In genomic region chr12:48237048-48237630, GRCh38 we compare ENCODE assay signal across 1 cellular context.
A peak's percentile ranks its signal among the peaks of the same experiment; 100 is the strongest.
TF ChIP-seq lines count a peak whose summit lies in the region.

No MANE protein-coding gene starts in this region.

TF ChIP-seq in K562, 482 proteins besides CTCF, POLR2A, EP300 and RAD21 (continued from another document and continues in another):
- TF ChIP-seq BRD4 (IDR thresholded peaks at IDR 0.05) (no peak), HEY1 (CRISPR knock-in tag; IDR thresholded peaks at IDR 0.05; ENCODE audit: borderline replicate concordance) (no peak), MAZ (CRISPR knock-in tag; conservative IDR thresholded peaks at IDR 0.05 in 1 of 2, IDR thresholded peaks at IDR 0.05 in 1 of 2) (no peak), ZNF395 (CRISPR knock-in tag; IDR thresholded peaks at IDR 0.05) (no peak), POLR3A (IDR thresholded peaks at IDR 0.05; ENCODE audit: borderline replicate concordance, extremely low read depth, insufficient read depth, insufficient read length) (no peak), EGR1 (conservative IDR thresholded peaks at IDR 0.05) (no peak), ZSCAN32 (CRISPR knock-in tag; IDR thresholded peaks at IDR 0.05) (no peak), RCOR1 (IDR thresholded peaks at IDR 0.05; ENCODE audit: borderline replicate concordance in 1 of 2, low read depth in 2 of 2, low read length in 2 of 2) (0 out of 4 replicates have a peak, but pooled peaks of 1 of the 2 experiments have one; percentile 22), MCM7 (IDR thresholded peaks at IDR 0.05) (no peak), ZBED1 (IDR thresholded peaks at IDR 0.05) (no peak), GABPA (tag; conservative IDR thresholded peaks at IDR 0.05; ENCODE audit: low read depth) (no peak), CUX1 (CRISPR knock-in tag; IDR thresholded peaks at IDR 0.05) (no peak), KDM5B (IDR thresholded peaks at IDR 0.05; ENCODE audit: insufficient replicate concordance, low read depth, low read length) (no peak), MTF1 (CRISPR knock-in tag; IDR thresholded peaks at IDR 0.05; ENCODE audit: borderline replicate concordance) (no peak), ZNF57 (CRISPR knock-in tag; IDR thresholded peaks at IDR 0.05) (no peak), ERF (CRISPR knock-in tag; IDR thresholded peaks at IDR 0.05) (no peak), NONO (IDR thresholded peaks at IDR 0.05; ENCODE audit: low read depth in 2 of 2, low read length in 1 of 2) (no peak), NCOA1 (IDR thresholded peaks at IDR 0.05; ENCODE audit: low read depth) (no peak), KAT2B (IDR thresholded peaks at IDR 0.05; ENCODE audit: low read depth, low read length) (no peak), NFIC (IDR thresholded peaks at IDR 0.05) (no peak), ZNF583 (CRISPR knock-in tag; IDR thresholded peaks at IDR 0.05) (no peak), PTTG1 (tag; IDR thresholded peaks at IDR 0.05; ENCODE audit: low read depth) (no peak), JUNB (CRISPR knock-in tag; conservative IDR thresholded peaks at IDR 0.05) (no peak), ZNF347 (CRISPR knock-in tag; IDR thresholded peaks at IDR 0.05; ENCODE audit: low read depth) (no peak), CHD2 (IDR thresholded peaks at IDR 0.05; ENCODE audit: low read depth, low read length) (no peak), DIDO1 (tag; IDR thresholded peaks at IDR 0.05; ENCODE audit: low read depth) (no peak), SMAD4 (CRISPR knock-in tag; conservative IDR thresholded peaks at IDR 0.05) (no peak), CREB1 (IDR thresholded peaks at IDR 0.05) (no peak), CREB1 (CRISPR knock-in tag; IDR thresholded peaks at IDR 0.05) (no peak), ZNF24 (IDR thresholded peaks at IDR 0.05) (no peak), MAFG (tag; conservative IDR thresholded peaks at IDR 0.05) (no peak), ZNF324 (CRISPR knock-in tag; IDR thresholded peaks at IDR 0.05) (no peak), HBP1 (CRISPR knock-in tag; IDR thresholded peaks at IDR 0.05) (no peak), CBX8 (IDR thresholded peaks at IDR 0.05; ENCODE audit: borderline replicate concordance, extremely low read depth, low read depth, low read length, poor library complexity, severe bottlenecking) (no peak), MNT (conservative IDR thresholded peaks at IDR 0.05) (no peak), CREM (IDR thresholded peaks at IDR 0.05; ENCODE audit: low read depth) (no peak), FOXK1 (CRISPR knock-in tag; IDR thresholded peaks at IDR 0.05; ENCODE audit: borderline replicate concordance) (no peak), ZNF311 (CRISPR knock-in tag; IDR thresholded peaks at IDR 0.05) (no peak), ZNF740 (CRISPR knock-in tag; IDR thresholded peaks at IDR 0.05) (no peak), ZNF740 (tag; IDR thresholded peaks at IDR 0.05) (no peak), DACH1 (IDR thresholded peaks at IDR 0.05; ENCODE audit: partially characterized antibody) (no peak), POLR2H (tag; IDR thresholded peaks at IDR 0.05; ENCODE audit: low read depth) (0 out of 2 replicates have a peak, but pooled peaks have one; percentile 19)
- TF ChIP-seq, protein P1, sequence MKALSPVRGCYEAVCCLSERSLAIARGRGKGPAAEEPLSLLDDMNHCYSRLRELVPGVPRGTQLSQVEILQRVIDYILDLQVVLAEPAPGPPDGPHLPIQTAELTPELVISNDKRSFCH (CRISPR knock-in tag; IDR thresholded peaks at IDR 0.05): no peak
- TF ChIP-seq, protein P1 (tag; IDR thresholded peaks at IDR 0.05): peak; percentile 73; the same call in 1 of the 2 replicates
- TF ChIP-seq, protein P2, sequence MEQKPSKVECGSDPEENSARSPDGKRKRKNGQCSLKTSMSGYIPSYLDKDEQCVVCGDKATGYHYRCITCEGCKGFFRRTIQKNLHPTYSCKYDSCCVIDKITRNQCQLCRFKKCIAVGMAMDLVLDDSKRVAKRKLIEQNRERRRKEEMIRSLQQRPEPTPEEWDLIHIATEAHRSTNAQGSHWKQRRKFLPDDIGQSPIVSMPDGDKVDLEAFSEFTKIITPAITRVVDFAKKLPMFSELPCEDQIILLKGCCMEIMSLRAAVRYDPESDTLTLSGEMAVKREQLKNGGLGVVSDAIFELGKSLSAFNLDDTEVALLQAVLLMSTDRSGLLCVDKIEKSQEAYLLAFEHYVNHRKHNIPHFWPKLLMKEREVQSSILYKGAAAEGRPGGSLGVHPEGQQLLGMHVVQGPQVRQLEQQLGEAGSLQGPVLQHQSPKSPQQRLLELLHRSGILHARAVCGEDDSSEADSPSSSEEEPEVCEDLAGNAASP (IDR thresholded peaks at IDR 0.05): no peak
- TF ChIP-seq, protein P3, sequence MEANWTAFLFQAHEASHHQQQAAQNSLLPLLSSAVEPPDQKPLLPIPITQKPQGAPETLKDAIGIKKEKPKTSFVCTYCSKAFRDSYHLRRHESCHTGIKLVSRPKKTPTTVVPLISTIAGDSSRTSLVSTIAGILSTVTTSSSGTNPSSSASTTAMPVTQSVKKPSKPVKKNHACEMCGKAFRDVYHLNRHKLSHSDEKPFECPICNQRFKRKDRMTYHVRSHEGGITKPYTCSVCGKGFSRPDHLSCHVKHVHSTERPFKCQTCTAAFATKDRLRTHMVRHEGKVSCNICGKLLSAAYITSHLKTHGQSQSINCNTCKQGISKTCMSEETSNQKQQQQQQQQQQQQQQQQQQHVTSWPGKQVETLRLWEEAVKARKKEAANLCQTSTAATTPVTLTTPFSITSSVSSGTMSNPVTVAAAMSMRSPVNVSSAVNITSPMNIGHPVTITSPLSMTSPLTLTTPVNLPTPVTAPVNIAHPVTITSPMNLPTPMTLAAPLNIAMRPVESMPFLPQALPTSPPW (CRISPR knock-in tag; IDR thresholded peaks at IDR 0.05): no peak
- TF ChIP-seq, protein P4, sequence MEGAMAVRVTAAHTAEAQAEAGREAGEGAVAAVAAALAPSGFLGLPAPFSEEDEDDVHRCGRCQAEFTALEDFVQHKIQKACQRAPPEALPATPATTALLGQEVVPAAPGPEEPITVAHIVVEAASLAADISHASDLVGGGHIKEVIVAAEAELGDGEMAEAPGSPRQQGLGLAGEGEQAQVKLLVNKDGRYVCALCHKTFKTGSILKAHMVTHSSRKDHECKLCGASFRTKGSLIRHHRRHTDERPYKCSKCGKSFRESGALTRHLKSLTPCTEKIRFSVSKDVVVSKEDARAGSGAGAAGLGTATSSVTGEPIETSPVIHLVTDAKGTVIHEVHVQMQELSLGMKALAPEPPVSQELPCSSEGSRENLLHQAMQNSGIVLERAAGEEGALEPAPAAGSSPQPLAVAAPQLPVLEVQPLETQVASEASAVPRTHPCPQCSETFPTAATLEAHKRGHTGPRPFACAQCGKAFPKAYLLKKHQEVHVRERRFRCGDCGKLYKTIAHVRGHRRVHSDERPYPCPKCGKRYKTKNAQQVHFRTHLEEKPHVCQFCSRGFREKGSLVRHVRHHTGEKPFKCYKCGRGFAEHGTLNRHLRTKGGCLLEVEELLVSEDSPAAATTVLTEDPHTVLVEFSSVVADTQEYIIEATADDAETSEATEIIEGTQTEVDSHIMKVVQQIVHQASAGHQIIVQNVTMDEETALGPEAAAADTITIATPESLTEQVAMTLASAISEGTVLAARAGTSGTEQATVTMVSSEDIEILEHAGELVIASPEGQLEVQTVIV (CRISPR knock-in tag; IDR thresholded peaks at IDR 0.05; ENCODE audit: borderline replicate concordance): no peak
